In the genomic region with DNA sequence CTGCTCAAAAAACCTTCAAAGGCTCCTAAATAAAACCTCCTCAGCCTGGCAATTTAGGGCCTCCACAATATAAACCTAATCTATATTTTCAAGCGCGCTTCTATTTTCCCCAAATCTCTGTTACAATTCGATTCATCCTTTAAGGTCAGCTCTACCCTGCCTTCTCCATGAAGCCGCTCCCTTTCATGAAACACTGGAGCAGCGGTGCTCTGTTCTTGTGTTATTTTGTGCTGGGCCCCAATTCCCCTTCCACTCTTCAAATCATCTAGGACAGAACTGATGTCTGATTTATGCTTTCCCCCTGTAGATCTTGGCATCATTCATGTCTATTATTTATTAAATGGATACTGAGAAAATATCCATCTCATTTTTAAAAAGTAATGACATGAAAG, we compare ENCODE assay signal across 1 cellular context.
TF ChIP-seq lines count a peak whose summit lies in the region.

No MANE protein-coding gene starts in this region.

TF ChIP-seq in IMR-90, 13 proteins besides CTCF, POLR2A, EP300 and RAD21:
- TF ChIP-seq BHLHE40 (IDR thresholded peaks at IDR 0.05; ENCODE audit: low read depth, low read length) (no peak), NFE2L2 (IDR thresholded peaks at IDR 0.05; ENCODE audit: low read depth, low read length) (no peak), FOS (IDR thresholded peaks at IDR 0.05; ENCODE audit: low read depth, low read length) (no peak), RCOR1 (IDR thresholded peaks at IDR 0.05; ENCODE audit: insufficient replicate concordance, low read length) (no peak), MAZ (IDR thresholded peaks at IDR 0.05; ENCODE audit: borderline replicate concordance, low read depth, low read length) (no peak), CEBPB (IDR thresholded peaks at IDR 0.05; ENCODE audit: low read depth, low read length) (no peak), SMC3 (IDR thresholded peaks at IDR 0.05; ENCODE audit: low read depth, low read length) (no peak)
- TF ChIP-seq, protein P1, sequence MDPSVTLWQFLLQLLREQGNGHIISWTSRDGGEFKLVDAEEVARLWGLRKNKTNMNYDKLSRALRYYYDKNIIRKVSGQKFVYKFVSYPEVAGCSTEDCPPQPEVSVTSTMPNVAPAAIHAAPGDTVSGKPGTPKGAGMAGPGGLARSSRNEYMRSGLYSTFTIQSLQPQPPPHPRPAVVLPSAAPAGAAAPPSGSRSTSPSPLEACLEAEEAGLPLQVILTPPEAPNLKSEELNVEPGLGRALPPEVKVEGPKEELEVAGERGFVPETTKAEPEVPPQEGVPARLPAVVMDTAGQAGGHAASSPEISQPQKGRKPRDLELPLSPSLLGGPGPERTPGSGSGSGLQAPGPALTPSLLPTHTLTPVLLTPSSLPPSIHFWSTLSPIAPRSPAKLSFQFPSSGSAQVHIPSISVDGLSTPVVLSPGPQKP (IDR thresholded peaks at IDR 0.05; ENCODE audit: borderline replicate concordance, low read depth, low read length): no peak
TF ChIP-seq in IMR-90: peak in this region for 0.
